Comparison of ENCODE assay signal across 19 cellular contexts in the genomic region with DNA sequence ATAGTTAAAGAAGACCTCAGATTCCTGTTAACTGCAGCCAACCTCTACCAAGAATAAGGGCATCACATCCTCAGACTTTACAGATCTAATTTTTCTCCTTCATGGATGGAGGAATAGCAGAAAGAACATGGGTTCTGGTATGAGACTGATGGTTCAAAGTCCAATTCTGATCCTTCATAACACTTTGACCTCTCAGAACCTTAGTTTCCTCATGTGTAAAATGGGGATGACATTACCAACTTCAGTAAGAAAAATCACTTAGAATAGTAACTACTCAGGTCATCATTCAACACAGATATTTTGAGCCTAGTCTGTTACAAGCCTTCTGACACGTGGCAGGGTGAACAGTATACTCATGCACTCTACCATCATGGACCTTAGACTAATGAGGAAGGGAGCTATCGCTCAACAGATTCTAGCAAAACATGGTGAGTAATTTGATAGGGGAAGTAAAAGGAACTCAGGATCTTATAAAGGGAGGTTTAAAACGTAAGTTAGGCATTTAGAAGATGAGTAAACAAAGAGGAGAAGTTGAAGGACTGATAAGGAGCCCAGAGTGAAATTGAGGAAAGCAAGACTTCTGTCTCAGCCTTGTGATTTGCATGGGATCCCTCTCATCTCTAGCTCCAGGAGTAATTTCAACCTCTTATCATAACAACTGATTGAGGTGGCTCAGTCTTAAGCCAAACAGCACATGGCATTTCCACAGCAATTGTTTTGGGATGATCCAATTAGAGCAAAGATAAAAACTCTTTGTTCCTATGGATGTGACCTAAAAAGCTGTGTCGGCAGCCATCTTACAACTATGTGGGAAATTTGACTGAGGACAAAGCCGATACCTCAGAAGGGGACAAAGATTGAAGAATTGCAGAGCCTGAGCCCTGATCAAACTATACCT.
A peak's percentile ranks its signal among the peaks of the same experiment; 100 is the strongest.
DNase-seq lines count a peak whose midpoint lies in the region; ATAC-seq, FAIRE-seq and TF ChIP-seq lines count a peak whose summit lies in the region.
"Had no signal": no experiment of that assay in that cellular context is flagged by ENCODE, and none has a peak within 500 bp of the region (broad histone marks: within the 10 kb centered on the region; RNA-seq: fewer than 3 reads in every experiment).

No MANE protein-coding gene starts in this region.

- H3K27me3 Mint-ChIP-seq in H9 (ENCODE audit: low read depth), result peaks cover 3% of the 10 kb centered on the region

- H2BK15ac ChIP-seq in H9 (ENCODE audit: low read depth, low read length), result no peak overlapping the region

- H3K23ac ChIP-seq in H9 (ENCODE audit: insufficient read length, low read depth, low read length), result no peak overlapping the region

- H3K18ac ChIP-seq in H9 (ENCODE audit: insufficient read length, low read depth, low read length), result no peak overlapping the region

- H3K4me3 ChIP-seq in HepG2 (replicated peaks in 1 of 3; ENCODE audit: insufficient read depth in 1 of 3, low read depth in 2 of 3, low read length in 3 of 3), result no peak overlapping the region
- no peak overlapping the region for H3K4me3 ChIP-seq in right lobe of liver
- H3K4me3 ChIP-seq: A549, GM23338, SJSA1 had no signal

- no peak for ATAC-seq in HepG2
- ATAC-seq in right lobe of liver, result no peak
- peak; percentile 91 for ATAC-seq in left colon
- ATAC-seq: A549; CD8-positive, alpha-beta T cell; GM23338 had no signal

- CTCF ChIA-PET in HepG2 (lab: Yijun Ruan, JAX; ENCODE audit: low intra/inter-chr PET ratio, low total read pairs), result no interaction called here

- TF ChIP-seq RAD21 in HepG2 (CRISPR knock-in tag; IDR thresholded peaks at IDR 0.05), result no peak

- 64% methylated on average over 5 of the region's 5 CpGs for WGBS in HepG2 (ENCODE audit: low lambda C conversion rate)
- 69% methylated on average over 5 of the region's 5 CpGs for WGBS in right lobe of liver (ENCODE audit: insufficient coverage, low coverage, low lambda C conversion rate, missing lambda C conversion rate)
- no CpG with 5 or more reads among the region's 5 CpGs for WGBS in H9 (ENCODE audit: extremely low coverage, insufficient read length, low lambda C conversion rate)

- H2BK5ac ChIP-seq in H9 (ENCODE audit: insufficient read length, low read length), result no peak overlapping the region

- no peak overlapping the region for H2BK20ac ChIP-seq in H9 (ENCODE audit: low read depth, low read length, poor library complexity, severe bottlenecking)

- H2AFZ ChIP-seq in HepG2 (ENCODE audit: low read length) (no peak overlapping the region), H9 (ENCODE audit: low read length) (no peak overlapping the region)
- H2AFZ ChIP-seq: GM23338 had no signal

- H3K9ac ChIP-seq in HepG2 (ENCODE audit: insufficient read depth, low read depth, low read length), result no peak overlapping the region
- no peak overlapping the region for H3K9ac ChIP-seq in H9 (ENCODE audit: extremely low read depth, insufficient read length, low read length)

- H2BK12ac ChIP-seq in H9 (ENCODE audit: insufficient read length, low read depth, low read length), result no peak overlapping the region

- no peaks in the 10 kb centered on the region for H3K23me2 ChIP-seq in H9 (ENCODE audit: insufficient read length, low read depth, low read length, poor library complexity, severe bottlenecking)

- H4K20me1 ChIP-seq in HepG2 (ENCODE audit: insufficient read depth, low read length) (no peaks in the 10 kb centered on the region), H9 (ENCODE audit: control insufficient read depth, insufficient read depth, insufficient read length) (no peaks in the 10 kb centered on the region)

- H3K4me1 ChIP-seq in HepG2 (ENCODE audit: insufficient read depth, low read length) (peaks cover 30% of the 10 kb centered on the region), right lobe of liver (no peaks in the 10 kb centered on the region), H9 (ENCODE audit: insufficient read depth, low read length) (no peaks in the 10 kb centered on the region)

- H4K5ac ChIP-seq in H9 (ENCODE audit: insufficient read length, low read depth, low read length), result no peak overlapping the region

- no peak for FAIRE-seq in HepG2 (lab: Jason Lieb, UNC)
- FAIRE-seq: A549, GM12891 had no signal

- no peak for DNase-seq in HepG2 (ENCODE audit: low spot score)
- DNase-seq in right lobe of liver, result no peak
- peak; percentile 48 for DNase-seq in amniotic epithelial cell (ENCODE audit: low read depth)
- no peak for DNase-seq in left colon
- no peak for DNase-seq in NK-92 (lab: John Stamatoyannopoulos, UW; ENCODE audit: unreplicated experiment)
- DNase-seq in H9, result no peak
- no peak for DNase-seq in activated effector memory CD4-positive, alpha-beta T cell treated with Interleukin-2 at 50 U/mL for 16 hours
- DNase-seq: Calu3; CD8-positive, alpha-beta T cell; HFFc6; NCI-H1092 treated with DMSO at 0.1 percent for 48 hours; NCI-H146; NCI-H2081; NCI-H446 treated with DMSO at 0.1 percent for 48 hours; NCI-H748 treated with DMSO at 0.1 percent for 48 hours had no signal

- H3K79me2 ChIP-seq in HepG2 (ENCODE audit: insufficient read depth, low read length) (no peaks in the 10 kb centered on the region), H9 (ENCODE audit: insufficient read depth, low read length) (no peaks in the 10 kb centered on the region)

- H3K79me1 ChIP-seq in H9 (ENCODE audit: insufficient read depth, low read depth, low read length, poor library complexity, severe bottlenecking), result no peaks in the 10 kb centered on the region

- intact Hi-C loops in HepG2 (cut with micrococcal nuclease; ENCODE audit: unreplicated experiment) (no loop called here), right lobe of liver (cut with DNase I) (no loop called here), left colon (cut with DNase I, micrococcal nuclease) (no loop called here)

- no peak overlapping the region for H3T11ph ChIP-seq in H9 (ENCODE audit: low read length)

- H3K27ac Mint-ChIP-seq in H9, result no peak overlapping the region
- H3K27ac Mint-ChIP-seq: CD8-positive, alpha-beta T cell; GM23338; HFFc6 had no signal

- TF ChIP-seq CTCF in HepG2 (CRISPR knock-in tag; IDR thresholded peaks at IDR 0.05) (no peak), right lobe of liver (IDR thresholded peaks at IDR 0.05) (no peak), H9 (conservative IDR thresholded peaks at IDR 0.05) (no peak)

- H3K27me3 ChIP-seq in HepG2 (ENCODE audit: control insufficient read depth in 1 of 2, insufficient read depth in 2 of 2, low read length in 2 of 2) (no peaks in the 10 kb centered on the region; a peak in 1 of 5 replicates), right lobe of liver (no peaks in the 10 kb centered on the region), H9 (ENCODE audit: insufficient read depth, low read length) (no peaks in the 10 kb centered on the region)
- H3K27me3 ChIP-seq: SJSA1 had no signal

- H3K9me3 ChIP-seq in HepG2 (ENCODE audit: low read length) (no peaks in the 10 kb centered on the region), right lobe of liver (no peaks in the 10 kb centered on the region), H9 (ENCODE audit: control insufficient read depth, low read depth, low read length) (no peaks in the 10 kb centered on the region)
- H3K9me3 ChIP-seq: SJSA1 had no signal

- BruUV-seq in HepG2 (replicated peaks; lab: Mats Ljungman, UMichigan), result no TSS peak

- no peak overlapping the region for H3K4me3 Mint-ChIP-seq in H9
- H3K4me3 Mint-ChIP-seq: CD8-positive, alpha-beta T cell; GM23338; HFFc6 had no signal

- H3K9me3 Mint-ChIP-seq in H9, result peaks cover 6 to 9% of the 10 kb centered on the region in 2 experiments; a peak in 3 of 5 replicates

- no peak overlapping the region for H4K91ac ChIP-seq in H9 (ENCODE audit: insufficient read length, low read depth, low read length)

- H3K36me3 ChIP-seq in HepG2 (replicated peaks in 1 of 2; ENCODE audit: control insufficient read depth in 1 of 2, insufficient read depth in 2 of 2, low read length in 2 of 2) (no peaks in the 10 kb centered on the region), right lobe of liver (no peaks in the 10 kb centered on the region)
- H3K36me3 ChIP-seq: SJSA1 had no signal

- TF ChIP-seq EP300 in HepG2 (IDR thresholded peaks at IDR 0.05; ENCODE audit: low read depth in 2 of 2, low read length in 2 of 2) (no peak), HepG2 (CRISPR knock-in tag; IDR thresholded peaks at IDR 0.05; ENCODE audit: borderline replicate concordance) (no peak)

- H3K4me1 Mint-ChIP-seq in H9, result peaks cover 9 to 15% of the 10 kb centered on the region in 2 experiments

- H3K27ac ChIP-seq in HepG2 (ENCODE audit: extremely low read length, insufficient read depth, low read length) (no peak overlapping the region), right lobe of liver (no peak overlapping the region), H9 (ENCODE audit: insufficient read length, low read depth, low read length) (no peak overlapping the region)
- H3K27ac ChIP-seq: A549, SJSA1 had no signal

- in situ Hi-C loops in HepG2 (cut with HindIII; ENCODE audit: extremely low pct_ligation_motif_present, low pct_unique_long_range_greater_than_20kb), result no loop called here

- H3K36me3 Mint-ChIP-seq in H9 (ENCODE audit: insufficient read depth in 1 of 3, low read depth in 3 of 3), result peaks cover 0 to 2% (median 0%) of the 10 kb centered on the region in 3 experiments; a peak in 1 of 7 replicates
- H3K36me3 Mint-ChIP-seq: CD8-positive, alpha-beta T cell had no signal

- POLR2A ChIA-PET in HepG2 (lab: Yijun Ruan, JAX), result no interaction called here

- H2BK120ac ChIP-seq in H9 (ENCODE audit: low read depth, low read length, poor library complexity, severe bottlenecking), result no peak overlapping the region

- no peak overlapping the region for H4K8ac ChIP-seq in H9 (replicated peaks; ENCODE audit: insufficient read length, low read depth, low read length)

- no peak overlapping the region for H3K56ac ChIP-seq in H9 (ENCODE audit: insufficient read length, low read depth, low read length)

- TF ChIP-seq POLR2A in HepG2 (IDR thresholded peaks at IDR 0.05; ENCODE audit: insufficient read depth in 1 of 2, low read depth in 2 of 2, low read length in 2 of 2), result no peak
- TF ChIP-seq POLR2A in right lobe of liver (IDR thresholded peaks at IDR 0.05), result no peak

- H3K4me2 ChIP-seq in HepG2 (ENCODE audit: low read depth, low read length), result no peak overlapping the region
- H3K4me2 ChIP-seq in H9 (ENCODE audit: insufficient read depth, insufficient read length, low read length), result no peak overlapping the region
- H3K4me2 ChIP-seq: A549, GM23338 had no signal

- H3K14ac ChIP-seq in H9 (ENCODE audit: insufficient read depth, low read length), result no peak overlapping the region

- H2AK5ac ChIP-seq in H9 (ENCODE audit: insufficient read length, low read length), result no peak overlapping the region

- no peak overlapping the region for H3K4ac ChIP-seq in H9 (ENCODE audit: low read depth, low read length)
